13 cellular contexts compared by ENCODE assay signal in genomic region chr6:88013015-88013414, GRCh38. TPM values are rescaled to one million over a fixed set of nuclear protein-coding genes. Genes with fewer than 3 reads are reported as not detected.
DNase-seq lines count a peak whose midpoint lies in the region; ATAC-seq, FAIRE-seq and TF ChIP-seq lines count a peak whose summit lies in the region.
"Had no signal": no experiment of that assay in that cellular context is flagged by ENCODE, and none has a peak within 500 bp of the region (broad histone marks: within the 10 kb centered on the region; RNA-seq: fewer than 3 reads in every experiment).

No MANE protein-coding gene starts in this region.

- H3K4me1 ChIP-seq in OCI-LY7 (ENCODE audit: insufficient read depth, low read length, poor library complexity, severe bottlenecking) (peaks cover 24% of the 10 kb centered on the region), HepG2 (ENCODE audit: insufficient read depth, low read length) (peaks cover 9% of the 10 kb centered on the region; the same call in 1 of the 2 replicates), foreskin keratinocyte (no peaks in the 10 kb centered on the region)

- CTCF ChIA-PET in OCI-LY7 (lab: Charles Lee; ENCODE audit: unreplicated experiment) (interaction anchor here (0.8 to 1.0 kb wide), 2 partner anchors 21 to 29 kb away, joined by 3 read pairs; no protein-coding TSS in a partner anchor), HepG2 (lab: Yijun Ruan, JAX; ENCODE audit: low intra/inter-chr PET ratio, low total read pairs) (no interaction called here)

- BruUV-seq in OCI-LY7 (replicated peaks; lab: Mats Ljungman, UMichigan) (no TSS peak), HepG2 (replicated peaks; lab: Mats Ljungman, UMichigan) (no TSS peak)

- H3K79me2 ChIP-seq in OCI-LY7 (ENCODE audit: insufficient read depth, low read depth, low read length) (no peaks in the 10 kb centered on the region), HepG2 (ENCODE audit: insufficient read depth, low read length) (no peaks in the 10 kb centered on the region)

- TF ChIP-seq EP300 in HepG2 (IDR thresholded peaks at IDR 0.05; ENCODE audit: low read depth in 2 of 2, low read length in 2 of 2) (no peak), HepG2 (CRISPR knock-in tag; IDR thresholded peaks at IDR 0.05; ENCODE audit: borderline replicate concordance) (no peak)

- TF ChIP-seq CTCF in OCI-LY7 (conservative IDR thresholded peaks at IDR 0.05; ENCODE audit: low read length), result no peak
- TF ChIP-seq CTCF in HepG2 (CRISPR knock-in tag; IDR thresholded peaks at IDR 0.05), result no peak
- TF ChIP-seq CTCF in foreskin keratinocyte (conservative IDR thresholded peaks at IDR 0.05), result no peak

- H3K9me3 ChIP-seq in OCI-LY7 (ENCODE audit: low read length) (peaks cover 7% of the 10 kb centered on the region; the same call in 1 of the 2 replicates), HepG2 (ENCODE audit: low read length) (no peaks in the 10 kb centered on the region)
- H3K9me3 ChIP-seq: HAP-1 had no signal

- H4K20me1 ChIP-seq in OCI-LY7 (ENCODE audit: insufficient read depth, low read length) (no peaks in the 10 kb centered on the region), HepG2 (ENCODE audit: insufficient read depth, low read length) (no peaks in the 10 kb centered on the region)

- TF ChIP-seq POLR2A in HepG2 (IDR thresholded peaks at IDR 0.05; ENCODE audit: insufficient read depth in 1 of 2, low read depth in 2 of 2, low read length in 2 of 2), result no peak

- ATAC-seq in GM21447 (IDR thresholded peaks at IDR 0.05; ENCODE audit: unreplicated experiment), result peak; percentile 61
- ATAC-seq in HepG2, result no peak
- ATAC-seq in HG03378 (IDR thresholded peaks at IDR 0.05; ENCODE audit: unreplicated experiment), result no peak
- no peak for ATAC-seq in foreskin keratinocyte

- no peaks in the 10 kb centered on the region for H3K9me2 ChIP-seq in OCI-LY7 (ENCODE audit: insufficient read depth, low read length)

- 1% methylated on average over 3 of the region's 3 CpGs for WGBS in HepG2 (ENCODE audit: low lambda C conversion rate)

- peak overlapping the region; percentile 55 for H3K4me2 ChIP-seq in OCI-LY7 (ENCODE audit: low read length)
- H3K4me2 ChIP-seq in HepG2 (ENCODE audit: low read depth, low read length), result peak overlapping the region; percentile 26; the same call in 1 of the 2 replicates

- intact Hi-C loops in OCI-LY7 (cut with micrococcal nuclease; ENCODE audit: unreplicated experiment), result loop anchor here (5.0 kb wide), 1 partner anchor 181 kb away; no protein-coding TSS in a partner anchor
- intact Hi-C loops in HepG2 (cut with micrococcal nuclease; ENCODE audit: unreplicated experiment), result no loop called here
- intact Hi-C loops in posterior vena cava (cut with DNase I), result no loop called here

- H3K27me3 ChIP-seq in HepG2 (ENCODE audit: control insufficient read depth in 1 of 2, insufficient read depth in 2 of 2, low read length in 2 of 2), result no peaks in the 10 kb centered on the region
- H3K27me3 ChIP-seq in foreskin keratinocyte, result peaks cover 3% of the 10 kb centered on the region

- H3K36me3 ChIP-seq in OCI-LY7 (ENCODE audit: insufficient read depth, low read length) (no peaks in the 10 kb centered on the region), HepG2 (replicated peaks in 1 of 2; ENCODE audit: control insufficient read depth in 1 of 2, insufficient read depth in 2 of 2, low read length in 2 of 2) (no peaks in the 10 kb centered on the region)
- H3K36me3 ChIP-seq: HAP-1 had no signal

- H2AFZ ChIP-seq in OCI-LY7 (ENCODE audit: low read length) (peak overlapping the region; percentile 91), HepG2 (ENCODE audit: low read length) (no peak overlapping the region)

- POLR2A ChIA-PET in OCI-LY7 (lab: Charles Lee) (interaction anchor here (0.7 to 1.9 kb wide), 5 partner anchors 8 to 135 kb away, joined by 3 to 9 read pairs (median 6); no protein-coding TSS in a partner anchor), HepG2 (lab: Yijun Ruan, JAX) (no interaction called here)

- H3K9ac ChIP-seq in HepG2 (ENCODE audit: insufficient read depth, low read depth, low read length), result no peak overlapping the region

- DNase-seq in GM18507 (ENCODE audit: extremely low spot score, insufficient read length, low read depth) (no peak), OCI-LY7 (ENCODE audit: low spot score) (peak; percentile 84), HepG2 (ENCODE audit: low spot score) (no peak), foreskin keratinocyte (no peak), posterior vena cava (ENCODE audit: low spot score) (no peak), 8988T (no peak)
- DNase-seq: activated CD4-positive, alpha-beta T cell treated with anti-CD3 and anti-CD28 coated beads for 4 hours; cerebellar nuclear complex; head of caudate nucleus; trophoblast cell had no signal

- FAIRE-seq in GM18507 (lab: Jason Lieb, UNC), result peak; percentile 58
- FAIRE-seq in HepG2 (lab: Jason Lieb, UNC), result no peak

- H3K4me3 ChIP-seq in OCI-LY7 (ENCODE audit: low read depth, low read length, poor library complexity, severe bottlenecking) (peak overlapping the region; percentile 45), HepG2 (replicated peaks in 1 of 3; ENCODE audit: insufficient read depth in 1 of 3, low read depth in 2 of 3, low read length in 3 of 3) (no peak overlapping the region)
- H3K4me3 ChIP-seq: HAP-1 had no signal

- in situ Hi-C loops in HepG2 (cut with HindIII; ENCODE audit: extremely low pct_ligation_motif_present, low pct_unique_long_range_greater_than_20kb), result no loop called here

- no peak for TF ChIP-seq RAD21 in HepG2 (CRISPR knock-in tag; IDR thresholded peaks at IDR 0.05)

- peak overlapping the region; percentile 60 for H3K27ac ChIP-seq in OCI-LY7 (ENCODE audit: low read depth, low read length, poor library complexity, severe bottlenecking)
- H3K27ac ChIP-seq in HepG2 (ENCODE audit: extremely low read length, insufficient read depth, low read length), result no peak overlapping the region
- H3K27ac ChIP-seq in foreskin keratinocyte, result no peak overlapping the region

TF ChIP-seq in HepG2, 621 proteins besides CTCF, POLR2A, EP300 and RAD21:
- TF ChIP-seq GABPA (IDR thresholded peaks at IDR 0.05; ENCODE audit: low read depth, low read length) (no peak), GABPA (CRISPR knock-in tag; IDR thresholded peaks at IDR 0.05; ENCODE audit: low read depth) (peak; percentile 33; the same call in 1 of the 2 replicates), ATF2 (CRISPR knock-in tag; IDR thresholded peaks at IDR 0.05) (no peak)

RNA-seq across cellular contexts. Expression of gene SPACA1, which starts 34.6 kb away (rescaled TPM):
- total RNA-seq in OCI-LY7 (2014; rRNA removed; shearing (Covaris generic)), result not detected in 2 replicates
- not detected in 2 replicates for total RNA-seq in OCI-LY7 (2022)
- not detected in 2 replicates for total RNA-seq in HepG2 (2016; rRNA removed; fragmentation: Illumina TruSeq; extraction: Trizol)
- total RNA-seq in HepG2 (2016; cell fraction: cytosol; rRNA removed; fragmentation: Illumina TruSeq; extraction: Trizol; ENCODE audit: low read depth), result not detected in 2 replicates
- not detected in 2 replicates for total RNA-seq in HepG2 (2016; cell fraction: insoluble cytoplasmic fraction; rRNA removed; fragmentation: Illumina TruSeq; extraction: Trizol)
- total RNA-seq in HepG2 (2016; cell fraction: membrane; rRNA removed; fragmentation: Illumina TruSeq; extraction: Trizol), result not detected in 2 replicates
- not detected in 2 replicates for total RNA-seq in HepG2 (2016; cell fraction: nucleus; rRNA removed; fragmentation: Illumina TruSeq; extraction: Trizol)
- 0.07 TPM in 1 of 2 replicates, not detected in the other for polyA plus RNA-seq in HepG2 (2011; rRNA removed)
- polyA plus RNA-seq in HepG2 (2011; cell fraction: cytosol; rRNA removed), result not detected in 2 replicates
- polyA plus RNA-seq in HepG2 (2011; cell fraction: nucleus; rRNA removed), result not detected in 2 replicates
- not detected in 2 replicates for polyA plus RNA-seq in HepG2 (2012)
- not detected in 2 replicates for polyA plus RNA-seq in HepG2 (2016; cell fraction: cytosol; fragmentation: Illumina TruSeq; extraction: Trizol; ENCODE audit: low read depth)
- not detected in 2 replicates for polyA plus RNA-seq in HepG2 (2016; cell fraction: insoluble cytoplasmic fraction; fragmentation: Illumina TruSeq; extraction: Trizol; ENCODE audit: low read depth)
- polyA plus RNA-seq in HepG2 (2016; cell fraction: membrane; fragmentation: Illumina TruSeq; extraction: Trizol; ENCODE audit: low read depth), result not detected in 2 replicates
- not detected in 2 replicates for polyA plus RNA-seq in HepG2 (2016; cell fraction: nucleus; fragmentation: Illumina TruSeq; extraction: Trizol; ENCODE audit: insufficient read depth, low read depth)
- polyA minus RNA-seq in HepG2 (2011; rRNA and poly(A)+ RNA removed; ENCODE audit: low replicate concordance), result not detected in 2 replicates
- polyA minus RNA-seq in HepG2 (2011; cell fraction: cytosol; rRNA and poly(A)+ RNA removed), result not detected in 2 replicates
- not detected in 2 replicates for polyA minus RNA-seq in HepG2 (2011; cell fraction: nucleus; rRNA and poly(A)+ RNA removed)
- total RNA-seq in foreskin keratinocyte, result not detected in 2 replicates
- polyA plus RNA-seq in foreskin keratinocyte, result not detected in 2 replicates
- not detected for total RNA-seq in posterior vena cava
